ENCODE assay signal across 16 cellular contexts in genomic region chrX:40531056-40531826, GRCh38. TPM values are rescaled to one million over a fixed set of nuclear protein-coding genes. Genes with fewer than 3 reads are reported as not detected.
DNase-seq lines count a peak whose midpoint lies in the region; TF ChIP-seq lines count a peak whose summit lies in the region.
"Had no signal": no experiment of that assay in that cellular context is flagged by ENCODE, and none has a peak within 500 bp of the region (broad histone marks: within the 10 kb centered on the region; RNA-seq: fewer than 3 reads in every experiment).

No MANE protein-coding gene starts in this region.

- H3K79me1 ChIP-seq in mesendoderm (ENCODE audit: low read length): no peaks in the 10 kb centered on the region

- H3K4me1 ChIP-seq in A673 (ENCODE audit: insufficient read depth, low read length, poor library complexity, severe bottlenecking) (peaks cover 6% of the 10 kb centered on the region), HEK293 (ENCODE audit: control insufficient read depth, insufficient read depth, low read length) (peaks cover 6% of the 10 kb centered on the region; the same call in 1 of the 2 replicates), mesendoderm (ENCODE audit: control insufficient read depth, low read depth, low read length) (no peaks in the 10 kb centered on the region), transverse colon (no peaks in the 10 kb centered on the region)
- H3K4me1 ChIP-seq: right atrium auricular region had no signal

- no peak overlapping the region for H2AK5ac ChIP-seq in mesendoderm (ENCODE audit: low read length)

- POLR2A ChIA-PET in A673 (lab: Charles Lee; ENCODE audit: low non-redundant PET) (interaction anchor here (0.5 kb wide), 1 partner anchor 251 kb away, joined by 3 read pairs; no protein-coding TSS in a partner anchor), HEK293 (lab: Yijun Ruan, JAX) (no interaction called here)

- H2BK15ac ChIP-seq in mesendoderm (replicated peaks; ENCODE audit: low read depth): no peak overlapping the region

- no peak overlapping the region for H3K23ac ChIP-seq in mesendoderm (ENCODE audit: low read length)

- H3K27ac ChIP-seq in A673 (ENCODE audit: low read depth, low read length, poor library complexity, severe bottlenecking) (peak overlapping the region; percentile 61), HEK293 (ENCODE audit: extremely low read depth, low read depth, low read length) (peak overlapping the region; percentile 90), mesendoderm (ENCODE audit: low read depth, low read length) (no peak overlapping the region), transverse colon (no peak overlapping the region)
- H3K27ac ChIP-seq: cardiac muscle cell, right atrium auricular region had no signal

- WGBS in mesendoderm (ENCODE audit: extremely low coverage, insufficient coverage, low lambda C conversion rate): no CpG with 5 or more reads among the region's 16 CpGs
- 43% methylated on average over 16 of the region's 16 CpGs; no CpG with 5 or more reads in 1 of the 2 donors for WGBS in transverse colon (ENCODE audit: low coverage in 1 of 2), 2 donors

- H3K4me2 ChIP-seq in mesendoderm (ENCODE audit: low read length): no peak overlapping the region

- no peaks in the 10 kb centered on the region for H3K9me3 ChIP-seq in A673 (ENCODE audit: low read depth, low read length, poor library complexity, severe bottlenecking)
- no peaks in the 10 kb centered on the region for H3K9me3 ChIP-seq in HEK293 (ENCODE audit: control insufficient read depth, insufficient read depth, low read depth, low read length)
- H3K9me3 ChIP-seq in transverse colon: no peaks in the 10 kb centered on the region
- H3K9me3 ChIP-seq: right atrium auricular region had no signal

- DNase-seq in A673 (ENCODE audit: low spot score): peak; percentile 45
- peak; percentile 78 for DNase-seq in SW480 (ENCODE audit: low spot score)
- DNase-seq in mesendoderm: no peak
- DNase-seq in GM20000 (ENCODE audit: low spot score): no peak
- DNase-seq in glutamatergic neuron: no peak
- DNase-seq in transverse colon: no peak
- no peak for DNase-seq in KG1 (lab: John Stamatoyannopoulos, UW)
- DNase-seq: activated CD4-positive, alpha-beta T cell treated with anti-CD3 and anti-CD28 coated beads, Interleukin-2, amount 50 U/mL, for 4 hours; activated naive CD8-positive, alpha-beta T cell treated with anti-CD3 and anti-CD28 coated beads, Interleukin-2, amount 10 ng/mL, durations not matched to agents 7 days and 5 days; activated T-cell treated with anti-CD3 and anti-CD28 coated beads, Interleukin-2, amount 50 U/mL, for 72 hours; effector memory CD8-positive, alpha-beta T cell; naive thymus-derived CD8-positive, alpha-beta T cell; stimulated activated CD4-positive, alpha-beta T cell treated with anti-CD3 and anti-CD28 coated beads, Interleukin-2, amount 100 ng/mL, for 24 hours had no signal

- H3K4me3 Mint-ChIP-seq in glutamatergic neuron (ENCODE audit: unreplicated experiment): no peak overlapping the region
- H3K4me3 Mint-ChIP-seq: activated naive CD8-positive, alpha-beta T cell treated with anti-CD3 and anti-CD28 coated beads, Interleukin-2, amount 10 ng/mL, durations not matched to agents 7 days and 5 days; activated T-cell treated with anti-CD3 and anti-CD28 coated beads, Interleukin-2, amount 50 U/mL, for 72 hours; effector memory CD8-positive, alpha-beta T cell; naive thymus-derived CD8-positive, alpha-beta T cell had no signal

- no peak for TF ChIP-seq POLR2A in transverse colon (IDR thresholded peaks at IDR 0.05)

- no peaks in the 10 kb centered on the region for H3K27me3 Mint-ChIP-seq in glutamatergic neuron (ENCODE audit: unreplicated experiment)
- H3K27me3 Mint-ChIP-seq: activated naive CD8-positive, alpha-beta T cell treated with anti-CD3 and anti-CD28 coated beads, Interleukin-2, amount 10 ng/mL, durations not matched to agents 7 days and 5 days had no signal

- CTCF ChIA-PET in A673 (lab: Charles Lee): no interaction called here
- CTCF ChIA-PET in HEK293 (lab: Yijun Ruan, JAX): interaction anchor here (0.6 to 0.8 kb wide), 3 partner anchors 7 to 379 kb away, joined by 3 to 7 read pairs (median 4); no protein-coding TSS in a partner anchor

- H3K18ac ChIP-seq in mesendoderm (ENCODE audit: low read length): no peak overlapping the region

- intact Hi-C loops in A673 (cut with micrococcal nuclease; ENCODE audit: unreplicated experiment): no loop called here
- intact Hi-C loops in transverse colon (cut with DNase I; ENCODE audit: low total_unique reads): no loop called here

- no peak overlapping the region for H3K4ac ChIP-seq in mesendoderm (ENCODE audit: low read depth, low read length)

- H3K27me3 ChIP-seq in A673 (replicated peaks; ENCODE audit: insufficient read depth, low read depth, low read length, poor library complexity) (no peaks in the 10 kb centered on the region), mesendoderm (ENCODE audit: insufficient read depth, low read length, poor library complexity) (no peaks in the 10 kb centered on the region), transverse colon (no peaks in the 10 kb centered on the region)
- H3K27me3 ChIP-seq: cardiac muscle cell, right atrium auricular region had no signal

- no peak overlapping the region for H3K9ac ChIP-seq in mesendoderm (ENCODE audit: low read length)

- no peak overlapping the region for H3K27ac Mint-ChIP-seq in glutamatergic neuron (ENCODE audit: unreplicated experiment)
- H3K27ac Mint-ChIP-seq: activated naive CD8-positive, alpha-beta T cell treated with anti-CD3 and anti-CD28 coated beads, Interleukin-2, amount 10 ng/mL, durations not matched to agents 7 days and 5 days; activated T-cell treated with anti-CD3 and anti-CD28 coated beads, Interleukin-2, amount 50 U/mL, for 72 hours; effector memory CD8-positive, alpha-beta T cell; naive thymus-derived CD8-positive, alpha-beta T cell had no signal

- no peaks in the 10 kb centered on the region for H3K9me3 Mint-ChIP-seq in glutamatergic neuron (ENCODE audit: unreplicated experiment)
- H3K9me3 Mint-ChIP-seq: activated naive CD8-positive, alpha-beta T cell treated with anti-CD3 and anti-CD28 coated beads, Interleukin-2, amount 10 ng/mL, durations not matched to agents 7 days and 5 days; activated T-cell treated with anti-CD3 and anti-CD28 coated beads, Interleukin-2, amount 50 U/mL, for 72 hours; effector memory CD8-positive, alpha-beta T cell had no signal

- no peak overlapping the region for H3K4me3 ChIP-seq in A673 (ENCODE audit: low read depth, low read length, poor library complexity, severe bottlenecking)
- no peak overlapping the region for H3K4me3 ChIP-seq in HEK293 (ENCODE audit: low read depth, low read length)
- H3K4me3 ChIP-seq in mesendoderm (ENCODE audit: low read length): no peak overlapping the region
- no peak overlapping the region for H3K4me3 ChIP-seq in transverse colon
- H3K4me3 ChIP-seq: cardiac muscle cell, right atrium auricular region had no signal

- H3K36me3 Mint-ChIP-seq in glutamatergic neuron (ENCODE audit: unreplicated experiment): no peaks in the 10 kb centered on the region
- H3K36me3 Mint-ChIP-seq: activated naive CD8-positive, alpha-beta T cell treated with anti-CD3 and anti-CD28 coated beads, Interleukin-2, amount 10 ng/mL, durations not matched to agents 7 days and 5 days; naive thymus-derived CD8-positive, alpha-beta T cell had no signal

- in situ Hi-C loops in transverse colon (cut with MboI; ENCODE audit: low pct_ligation_motif_present in 1 of 4, low pct_unique_long_range_greater_than_20kb in 1 of 4, low sequenced_read_pairs in 3 of 4): no loop called here

- no TSS peak for BruUV-seq in A673 (replicated peaks; lab: Mats Ljungman, UMichigan)

- TF ChIP-seq EP300 in transverse colon (IDR thresholded peaks at IDR 0.05; ENCODE audit: low read depth): no peak

- H4K5ac ChIP-seq in mesendoderm (ENCODE audit: low read length): no peak overlapping the region

- TF ChIP-seq CTCF in A673 (conservative IDR thresholded peaks at IDR 0.05; ENCODE audit: low read depth, low read length) (no peak), HEK293 (tag by site-specific recombination; IDR thresholded peaks at IDR 0.05) (no peak), GM20000 (IDR thresholded peaks at IDR 0.05; ENCODE audit: extremely low read depth, missing control alignments) (no peak), glutamatergic neuron (IDR thresholded peaks at IDR 0.05; ENCODE audit: partially characterized antibody, unreplicated experiment) (no peak), transverse colon (IDR thresholded peaks at IDR 0.05) (no peak)

- H3K4me1 Mint-ChIP-seq in glutamatergic neuron (ENCODE audit: low read depth, unreplicated experiment): peaks cover 1% of the 10 kb centered on the region
- H3K4me1 Mint-ChIP-seq: activated naive CD8-positive, alpha-beta T cell treated with anti-CD3 and anti-CD28 coated beads, Interleukin-2, amount 10 ng/mL, durations not matched to agents 7 days and 5 days; naive thymus-derived CD8-positive, alpha-beta T cell had no signal

- H3K79me2 ChIP-seq in mesendoderm (ENCODE audit: control insufficient read depth, insufficient read depth, low read length): no peaks in the 10 kb centered on the region

- H3K56ac ChIP-seq in mesendoderm (ENCODE audit: low read length): no peak overlapping the region

- H3K36me3 ChIP-seq in A673 (ENCODE audit: insufficient read depth, low read length, poor library complexity, severe bottlenecking) (no peaks in the 10 kb centered on the region), HEK293 (ENCODE audit: control insufficient read depth in 2 of 2, insufficient read depth in 1 of 2, low read length in 2 of 2) (no peaks in the 10 kb centered on the region), mesendoderm (ENCODE audit: control insufficient read depth, insufficient read depth, low read length) (no peaks in the 10 kb centered on the region), transverse colon (no peaks in the 10 kb centered on the region)
- H3K36me3 ChIP-seq: cardiac muscle cell, right atrium auricular region had no signal

- H2BK120ac ChIP-seq in mesendoderm (ENCODE audit: low read depth, low read length): peak overlapping the region; percentile 45

- no peak overlapping the region for H4K8ac ChIP-seq in mesendoderm (ENCODE audit: low read depth, low read length)

- H2BK5ac ChIP-seq in mesendoderm (ENCODE audit: low read length): no peak overlapping the region

TF ChIP-seq in HEK293, 187 proteins besides CTCF, POLR2A, EP300 and RAD21 (continues in another document):
- no peak for TF ChIP-seq ZNF140 (tag by site-specific recombination; IDR thresholded peaks at IDR 0.05)
- TF ChIP-seq ZNF202 (tag by site-specific recombination; IDR thresholded peaks at IDR 0.05; ENCODE audit: borderline replicate concordance): no peak
- peak; percentile 54 for TF ChIP-seq ZNF341 (tag by site-specific recombination; IDR thresholded peaks at IDR 0.05; ENCODE audit: low read depth)
- TF ChIP-seq ZNF114 (tag by site-specific recombination; IDR thresholded peaks at IDR 0.05): no peak
- peak; percentile 65; the same call in 1 of the 2 replicates for TF ChIP-seq ZSCAN30 (tag by site-specific recombination; IDR thresholded peaks at IDR 0.05)
- no peak for TF ChIP-seq ZNF555 (tag by site-specific recombination; conservative IDR thresholded peaks at IDR 0.05)
- TF ChIP-seq ZNF404 (tag by site-specific recombination; IDR thresholded peaks at IDR 0.05): no peak

RNA-seq across cellular contexts. Expression of gene ATP6AP2, which starts 49.5 kb away (rescaled TPM):
- 72.9 and 73.8 TPM in 2 replicates for total RNA-seq in A673 (2021)
- 36.0 TPM for polyA plus RNA-seq in mesendoderm (2013, experiment 1 of 2)
- polyA plus RNA-seq in mesendoderm (2013, experiment 2 of 2): 33.4 TPM
- 59.0 TPM for total RNA-seq in glutamatergic neuron (ENCODE audit: unreplicated experiment)
- 10 to 100 TPM; 10.3 to 95.9 (median 62.3) TPM for total RNA-seq in transverse colon

Comparison
In these comparisons a context has a peak if more than half of its experiments do, and no peak if none do; other contexts are left out.
1. DNase-seq: peak in A673 (single experiment) and SW480 (single experiment); none in mesendoderm (single experiment), GM20000 (single experiment), glutamatergic neuron (single experiment), transverse colon (single experiment) and KG1 (single experiment).
2. H3K27ac ChIP-seq: peak in A673 (single experiment) and HEK293 (single experiment); none in mesendoderm (single experiment) and transverse colon (0 of 4).